ENCODE assay signal across 15 cellular contexts in genomic region chr6:21610376-21610775, GRCh38. TPM values are rescaled to one million over a fixed set of nuclear protein-coding genes. Genes with fewer than 3 reads are reported as not detected.
DNase-seq lines count a peak whose midpoint lies in the region; ATAC-seq and TF ChIP-seq lines count a peak whose summit lies in the region.
"Had no signal": no experiment of that assay in that cellular context is flagged by ENCODE, and none has a peak within 500 bp of the region (broad histone marks: within the 10 kb centered on the region; RNA-seq: fewer than 3 reads in every experiment).

No MANE protein-coding gene starts in this region.

- H3K4me2 ChIP-seq in OCI-LY7 (ENCODE audit: low read length), result peak overlapping the region; percentile 77

- intact Hi-C loops in OCI-LY7 (cut with micrococcal nuclease; ENCODE audit: unreplicated experiment) (no loop called here), thyroid gland (cut with DNase I) (no loop called here)

- ATAC-seq in GM18511 (IDR thresholded peaks at IDR 0.05; ENCODE audit: unreplicated experiment) (peak; percentile 89), GM21423 (IDR thresholded peaks at IDR 0.05; ENCODE audit: unreplicated experiment) (peak; percentile 84), HG03060 (IDR thresholded peaks at IDR 0.05; ENCODE audit: low read depth, unreplicated experiment) (peak; percentile 86), GM19467 (IDR thresholded peaks at IDR 0.05; ENCODE audit: unreplicated experiment) (no peak)
- ATAC-seq: T-helper 17 cell had no signal

- TF ChIP-seq POLR2A in thyroid gland (IDR thresholded peaks at IDR 0.05), result no peak

- H3K4me1 ChIP-seq in OCI-LY7 (ENCODE audit: insufficient read depth, low read length, poor library complexity, severe bottlenecking) (peaks cover 68% of the 10 kb centered on the region), thyroid gland (no peaks in the 10 kb centered on the region)

- peak; percentile 68 for DNase-seq in OCI-LY7 (ENCODE audit: low spot score)
- no peak for DNase-seq in thyroid gland
- DNase-seq in cerebellar nuclear complex (lab: John Stamatoyannopoulos, UW), result no peak
- DNase-seq in activated T-cell treated with anti-CD3 and anti-CD28 coated beads, Interleukin-2, amount 50 U/mL, for 48 hours, result no peak
- DNase-seq: anterior cingulate cortex; CD4-positive, alpha-beta T cell; NCI-H774; stimulated activated CD4-positive, alpha-beta T cell treated with anti-CD3 and anti-CD28 coated beads, Interleukin-2, amount 100 ng/mL, for 24 hours; T-helper 17 cell had no signal

- POLR2A ChIA-PET in OCI-LY7 (lab: Charles Lee), result interaction anchor here (0.9 to 4.1 kb wide), 3 partner anchors 12 to 18 kb away, joined by 3 to 30 read pairs (median 10); partner anchors contain the start of gene SOX4

- H4K20me1 ChIP-seq in OCI-LY7 (ENCODE audit: insufficient read depth, low read length), result no peaks in the 10 kb centered on the region

- WGBS in thyroid gland, 2 donors, result 100% methylated on average over 1 of the region's 1 CpG; no CpG with 5 or more reads in 1 of the 2 donors

- H3K36me3 ChIP-seq in OCI-LY7 (ENCODE audit: insufficient read depth, low read length) (no peaks in the 10 kb centered on the region), thyroid gland (no peaks in the 10 kb centered on the region)

- no peak for TF ChIP-seq CTCF in OCI-LY7 (conservative IDR thresholded peaks at IDR 0.05; ENCODE audit: low read length)
- TF ChIP-seq CTCF in thyroid gland (IDR thresholded peaks at IDR 0.05), result no peak

- no peaks in the 10 kb centered on the region for H3K9me3 ChIP-seq in OCI-LY7 (ENCODE audit: low read length)
- H3K9me3 ChIP-seq in thyroid gland, result no peaks in the 10 kb centered on the region

- H3K27ac ChIP-seq in OCI-LY7 (ENCODE audit: low read depth, low read length, poor library complexity, severe bottlenecking) (peak overlapping the region; percentile 92), thyroid gland (no peak overlapping the region)
- H3K27ac ChIP-seq: parathyroid adenoma had no signal

- H3K4me3 ChIP-seq in OCI-LY7 (ENCODE audit: low read depth, low read length, poor library complexity, severe bottlenecking), result peak overlapping the region; percentile 42
- no peak overlapping the region for H3K4me3 ChIP-seq in thyroid gland (replicated peaks in 1 of 3)
- H3K4me3 ChIP-seq: lung had no signal

- H3K9me2 ChIP-seq in OCI-LY7 (ENCODE audit: insufficient read depth, low read length), result no peaks in the 10 kb centered on the region

- H3K27me3 ChIP-seq in thyroid gland, result no peaks in the 10 kb centered on the region

- CTCF ChIA-PET in OCI-LY7 (lab: Charles Lee; ENCODE audit: unreplicated experiment), result no interaction called here

- H3K79me2 ChIP-seq in OCI-LY7 (ENCODE audit: insufficient read depth, low read depth, low read length), result no peaks in the 10 kb centered on the region
- H3K79me2 ChIP-seq: parathyroid adenoma had no signal

- H2AFZ ChIP-seq in OCI-LY7 (ENCODE audit: low read length), result peak overlapping the region; percentile 0; the same call in 1 of the 2 replicates
- H2AFZ ChIP-seq: parathyroid adenoma had no signal

- BruUV-seq in OCI-LY7 (replicated peaks; lab: Mats Ljungman, UMichigan), result no TSS peak

RNA-seq across cellular contexts. Expression of gene SOX4, which starts 16.8 kb away (rescaled TPM):
- 55.2 and 55.3 TPM in 2 replicates for total RNA-seq in OCI-LY7 (2014; rRNA removed; shearing (Covaris generic))
- 58.1 and 78.1 TPM in 2 replicates for total RNA-seq in OCI-LY7 (2022)
- 10 to 100 TPM; 10.8 to 20.7 (median 14.7) TPM for total RNA-seq in thyroid gland
